Comparison of ENCODE assay signal across 1 cellular context in genomic region chr7:151017953-151018420, GRCh38.
TF ChIP-seq lines count a peak whose summit lies in the region.

No MANE protein-coding gene starts in this region.

TF ChIP-seq in K562, 482 proteins besides CTCF, POLR2A, EP300 and RAD21 (continued from another document and continues in another):
- TF ChIP-seq FIP1L1 (IDR thresholded peaks at IDR 0.05; ENCODE audit: low read depth, low read length, poor library complexity, severe bottlenecking) (peak; percentile 95), ZBTB26 (CRISPR knock-in tag; IDR thresholded peaks at IDR 0.05) (0 out of 2 replicates have a peak, but pooled peaks have one; percentile 16), ZFP36 (IDR thresholded peaks at IDR 0.05; ENCODE audit: low read depth, low read length, partially characterized antibody) (no peak), ZBTB7A (IDR thresholded peaks at IDR 0.05; ENCODE audit: borderline replicate concordance, control insufficient read depth, low read depth, low read length) (peak; percentile 100), CREB1 (IDR thresholded peaks at IDR 0.05) (no peak; the same call in 1 of the 2 replicates), CREB1 (CRISPR knock-in tag; IDR thresholded peaks at IDR 0.05) (peak; percentile 37; the same call in 1 of the 2 replicates), ZBTB2 (IDR thresholded peaks at IDR 0.05) (peak; percentile 76; the same call in 1 of the 2 replicates), FOXJ2 (tag; IDR thresholded peaks at IDR 0.05) (0 out of 2 replicates have a peak, but pooled peaks have one; percentile 44), ETV5 (CRISPR knock-in tag; IDR thresholded peaks at IDR 0.05; ENCODE audit: low read depth) (peak; percentile 67; the same call in 1 of the 2 replicates), ARID2 (IDR thresholded peaks at IDR 0.05) (peak; percentile 76), GABPB1 (CRISPR knock-in tag; IDR thresholded peaks at IDR 0.05) (peak; percentile 74), STAT5B (CRISPR knock-in tag; IDR thresholded peaks at IDR 0.05) (no peak), RBM15 (IDR thresholded peaks at IDR 0.05; ENCODE audit: insufficient read depth, low read length) (no peak), CAMTA2 (CRISPR knock-in tag; conservative IDR thresholded peaks at IDR 0.05) (peak; percentile 54; the same call in 1 of the 2 replicates), MAFG (tag; conservative IDR thresholded peaks at IDR 0.05) (no peak), TFAP4 (CRISPR knock-in tag; IDR thresholded peaks at IDR 0.05; ENCODE audit: borderline replicate concordance) (peak; percentile 73; the same call in 1 of the 2 replicates), E2F6 (IDR thresholded peaks at IDR 0.05; ENCODE audit: borderline replicate concordance in 1 of 2, extremely low read depth in 1 of 2, insufficient read depth in 1 of 2, insufficient read length in 1 of 2, low read depth in 1 of 2, low read length in 1 of 2, poor library complexity in 1 of 2, severe bottlenecking in 1 of 2) (peak; percentile 66 to 80), ZNF740 (CRISPR knock-in tag; IDR thresholded peaks at IDR 0.05) (peak; percentile 73), ZNF740 (tag; IDR thresholded peaks at IDR 0.05) (no peak), BHLHE40 (IDR thresholded peaks at IDR 0.05; ENCODE audit: low read length) (0 out of 2 replicates have a peak, but pooled peaks have one; percentile 41), ETS1 (conservative IDR thresholded peaks at IDR 0.05; ENCODE audit: control insufficient read depth, low read depth, low read length) (peak; percentile 90), SMARCC2 (IDR thresholded peaks at IDR 0.05; ENCODE audit: low read depth) (peak; percentile 72; the same call in 1 of the 2 replicates), ARNT (IDR thresholded peaks at IDR 0.05) (peak; percentile 23 to 45; a peak in 1 of 4 replicates), PREB (CRISPR knock-in tag; IDR thresholded peaks at IDR 0.05) (no peak), SMARCA4 (IDR thresholded peaks at IDR 0.05) (peak; percentile 90), ZNF79 (CRISPR knock-in tag; IDR thresholded peaks at IDR 0.05; ENCODE audit: low read depth) (no peak), KLF6 (CRISPR knock-in tag; IDR thresholded peaks at IDR 0.05; ENCODE audit: borderline replicate concordance) (no peak), CC2D1A (IDR thresholded peaks at IDR 0.05) (peak; percentile 65; the same call in 1 of the 2 replicates), RREB1 (CRISPR knock-in tag; IDR thresholded peaks at IDR 0.05) (peak; percentile 47; the same call in 1 of the 2 replicates), SLC30A9 (CRISPR knock-in tag; IDR thresholded peaks at IDR 0.05) (no peak), TARDBP (IDR thresholded peaks at IDR 0.05) (peak; percentile 74; the same call in 1 of the 2 replicates), PRDM10 (IDR thresholded peaks at IDR 0.05; ENCODE audit: partially characterized antibody) (peak; percentile 59), GTF2B (IDR thresholded peaks at IDR 0.05; ENCODE audit: extremely low read depth, insufficient read length) (no peak), SMAD4 (CRISPR knock-in tag; conservative IDR thresholded peaks at IDR 0.05) (no peak; the same call in none of the 2 replicates), SRF (CRISPR knock-in tag; IDR thresholded peaks at IDR 0.05) (peak in 1 of 2 experiments; percentile 82; a peak in 1 of 4 replicates), TRIM24 (IDR thresholded peaks at IDR 0.05) (peak in 1 of 2 experiments; percentile 28; a peak in 1 of 4 replicates), KAT7 (CRISPR knock-in tag; IDR thresholded peaks at IDR 0.05; ENCODE audit: borderline replicate concordance) (peak; percentile 74; the same call in 1 of the 2 replicates), ZNF121 (CRISPR knock-in tag; conservative IDR thresholded peaks at IDR 0.05) (no peak), TEAD1 (CRISPR knock-in tag; IDR thresholded peaks at IDR 0.05) (peak; percentile 10 to 20; a peak in 2 of 4 replicates), JUN (IDR thresholded peaks at IDR 0.05; ENCODE audit: borderline replicate concordance, low read depth, low read length) (peak; percentile 20; the same call in 1 of the 2 replicates), JUN (CRISPR knock-in tag; IDR thresholded peaks at IDR 0.05; ENCODE audit: borderline replicate concordance) (no peak; the same call in 1 of the 2 replicates), PPARD (CRISPR knock-in tag; IDR thresholded peaks at IDR 0.05) (no peak), C11orf30 (IDR thresholded peaks at IDR 0.05; ENCODE audit: low read depth) (no peak), STAG1 (CRISPR knock-in tag; IDR thresholded peaks at IDR 0.05; ENCODE audit: borderline replicate concordance) (peak; percentile 36; the same call in 1 of the 2 replicates), ZFX (CRISPR knock-in tag; IDR thresholded peaks at IDR 0.05) (0 out of 2 replicates have a peak, but pooled peaks have one; percentile 24), NCOA4 (IDR thresholded peaks at IDR 0.05; ENCODE audit: partially characterized antibody) (no peak), TRIM28 (IDR thresholded peaks at IDR 0.05) (peak; percentile 55; the same call in 1 of the 2 replicates)
